Comparison of ENCODE assay signal across 7 cellular contexts in the genomic region with DNA sequence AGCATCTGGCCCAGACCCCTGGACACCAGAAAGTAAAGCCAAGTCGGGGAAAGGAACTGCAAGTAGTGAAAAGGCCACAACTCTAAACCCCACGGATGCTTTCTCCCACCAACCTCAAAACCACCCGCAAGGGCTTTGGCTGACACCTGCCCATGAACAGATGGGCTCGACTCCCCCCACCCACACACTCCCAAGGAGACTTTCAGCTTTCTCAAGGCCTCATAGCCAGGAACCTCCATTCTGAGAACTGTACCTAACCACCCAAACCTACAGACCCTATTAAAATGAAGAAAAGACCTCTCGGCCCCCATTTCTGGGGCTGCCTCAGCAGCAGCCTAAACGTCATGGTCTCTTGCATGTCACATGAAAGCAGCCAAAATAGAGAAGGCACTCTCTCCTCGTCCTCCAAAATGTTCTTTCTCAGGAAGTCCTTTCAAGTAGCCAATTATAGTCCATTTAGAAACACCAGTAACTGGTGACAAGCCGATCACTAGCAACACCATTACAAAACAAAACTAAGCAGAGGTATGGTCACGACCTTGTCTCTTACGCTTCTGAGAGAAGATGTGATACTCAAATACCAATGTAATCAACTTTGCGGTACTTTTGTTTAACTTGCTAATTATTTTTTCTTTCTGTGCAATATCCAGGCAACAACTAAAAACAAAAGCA. TPM values are rescaled to one million over a fixed set of nuclear protein-coding genes. Genes with fewer than 3 reads are reported as not detected.
A peak's percentile ranks its signal among the peaks of the same experiment; 100 is the strongest.
DNase-seq lines count a peak whose midpoint lies in the region; ATAC-seq, FAIRE-seq and TF ChIP-seq lines count a peak whose summit lies in the region.

No MANE protein-coding gene starts in this region.

- peaks cover 28% of the 10 kb centered on the region for H3K36me3 Mint-ChIP-seq in activated naive CD4-positive, alpha-beta T cell treated with anti-CD3 and anti-CD28 coated beads, Interleukin-2, amount 10 ng/mL, durations not matched to agents 7 days and 5 days

- H3K27me3 Mint-ChIP-seq in activated naive CD4-positive, alpha-beta T cell treated with anti-CD3 and anti-CD28 coated beads, Interleukin-2, amount 10 ng/mL, durations not matched to agents 7 days and 5 days, result no peaks in the 10 kb centered on the region

- H3K27ac ChIP-seq in kidney (ENCODE audit: low read depth in 2 of 2, low read length in 2 of 2) (peak overlapping the region; percentile 91 to 99), tibial artery (peak overlapping the region; percentile 95 to 98)

- peaks cover 60 to 62% of the 10 kb centered on the region in 2 donors for H3K4me1 ChIP-seq in kidney (ENCODE audit: control insufficient read depth in 1 of 2, insufficient read depth in 1 of 2, low read depth in 1 of 2, low read length in 2 of 2)
- peaks cover 13 to 67% (median 58%) of the 10 kb centered on the region in 4 donors for H3K4me1 ChIP-seq in tibial artery

- FAIRE-seq in kidney (lab: Jason Lieb, UNC), result no peak

- DNase-seq in activated naive CD4-positive, alpha-beta T cell treated with anti-CD3 and anti-CD28 coated beads, Interleukin-2, amount 10 ng/mL, durations not matched to agents 7 days and 5 days, result peak; percentile 30
- DNase-seq in kidney, result no peak
- no peak for DNase-seq in tibial artery
- no peak for DNase-seq in RKO (ENCODE audit: low spot score)
- no peak for DNase-seq in iPS-NIHi11 (ENCODE audit: low spot score)

- H3K9ac ChIP-seq in kidney (ENCODE audit: low read length in 2 of 2), result peak overlapping the region; percentile 30 to 49

- H3K4me1 Mint-ChIP-seq in activated naive CD4-positive, alpha-beta T cell treated with anti-CD3 and anti-CD28 coated beads, Interleukin-2, amount 10 ng/mL, durations not matched to agents 7 days and 5 days, result peaks cover 83% of the 10 kb centered on the region

- H3K36me3 ChIP-seq in kidney (ENCODE audit: control insufficient read depth in 1 of 2, insufficient read depth in 2 of 2, low read length in 2 of 2), result no peaks in the 10 kb centered on the region
- no peaks in the 10 kb centered on the region for H3K36me3 ChIP-seq in tibial artery

- H3K27ac Mint-ChIP-seq in activated naive CD4-positive, alpha-beta T cell treated with anti-CD3 and anti-CD28 coated beads, Interleukin-2, amount 10 ng/mL, durations not matched to agents 7 days and 5 days, result peak overlapping the region; percentile 78

- H3K4me3 ChIP-seq in kidney (ENCODE audit: low read length in 2 of 2), result peak overlapping the region; percentile 70 to 96
- H3K4me3 ChIP-seq in tibial artery, result peak overlapping the region; percentile 92

- intact Hi-C loops in kidney (cut with DNase I) (no loop called here), tibial artery (cut with DNase I; ENCODE audit: low total_unique reads) (no loop called here)

- H3K9me3 Mint-ChIP-seq in activated naive CD4-positive, alpha-beta T cell treated with anti-CD3 and anti-CD28 coated beads, Interleukin-2, amount 10 ng/mL, durations not matched to agents 7 days and 5 days, result no peaks in the 10 kb centered on the region

- ATAC-seq in GM18517 (IDR thresholded peaks at IDR 0.05; ENCODE audit: unreplicated experiment) (peak; percentile 35), HG02884 (IDR thresholded peaks at IDR 0.05; ENCODE audit: unreplicated experiment) (peak; percentile 21)

- TF ChIP-seq CTCF in kidney (IDR thresholded peaks at IDR 0.05; ENCODE audit: borderline replicate concordance, extremely low read depth, insufficient read depth) (no peak), tibial artery (IDR thresholded peaks at IDR 0.05) (no peak)

- H3K4me3 Mint-ChIP-seq in activated naive CD4-positive, alpha-beta T cell treated with anti-CD3 and anti-CD28 coated beads, Interleukin-2, amount 10 ng/mL, durations not matched to agents 7 days and 5 days, result peak overlapping the region; percentile 84

- no peaks in the 10 kb centered on the region for H3K9me3 ChIP-seq in kidney (ENCODE audit: control insufficient read depth in 1 of 2, low read length in 2 of 2)
- no peaks in the 10 kb centered on the region for H3K9me3 ChIP-seq in tibial artery

- CTCF ChIA-PET in activated naive CD4-positive, alpha-beta T cell treated with anti-CD3 and anti-CD28 coated beads, Interleukin-2, amount 10 ng/mL, durations not matched to agents 7 days and 5 days (lab: Charles Lee), result no interaction called here

- no peaks in the 10 kb centered on the region for H3K27me3 ChIP-seq in tibial artery

RNA-seq across cellular contexts. Expression of a gene that starts 2.9 kb away (rescaled TPM):
- total RNA-seq in kidney, result 163 TPM
- 33.0 TPM for polyA plus RNA-seq in kidney (ENCODE audit: insufficient read depth, low read depth, low replicate concordance)
